In the genomic region with DNA sequence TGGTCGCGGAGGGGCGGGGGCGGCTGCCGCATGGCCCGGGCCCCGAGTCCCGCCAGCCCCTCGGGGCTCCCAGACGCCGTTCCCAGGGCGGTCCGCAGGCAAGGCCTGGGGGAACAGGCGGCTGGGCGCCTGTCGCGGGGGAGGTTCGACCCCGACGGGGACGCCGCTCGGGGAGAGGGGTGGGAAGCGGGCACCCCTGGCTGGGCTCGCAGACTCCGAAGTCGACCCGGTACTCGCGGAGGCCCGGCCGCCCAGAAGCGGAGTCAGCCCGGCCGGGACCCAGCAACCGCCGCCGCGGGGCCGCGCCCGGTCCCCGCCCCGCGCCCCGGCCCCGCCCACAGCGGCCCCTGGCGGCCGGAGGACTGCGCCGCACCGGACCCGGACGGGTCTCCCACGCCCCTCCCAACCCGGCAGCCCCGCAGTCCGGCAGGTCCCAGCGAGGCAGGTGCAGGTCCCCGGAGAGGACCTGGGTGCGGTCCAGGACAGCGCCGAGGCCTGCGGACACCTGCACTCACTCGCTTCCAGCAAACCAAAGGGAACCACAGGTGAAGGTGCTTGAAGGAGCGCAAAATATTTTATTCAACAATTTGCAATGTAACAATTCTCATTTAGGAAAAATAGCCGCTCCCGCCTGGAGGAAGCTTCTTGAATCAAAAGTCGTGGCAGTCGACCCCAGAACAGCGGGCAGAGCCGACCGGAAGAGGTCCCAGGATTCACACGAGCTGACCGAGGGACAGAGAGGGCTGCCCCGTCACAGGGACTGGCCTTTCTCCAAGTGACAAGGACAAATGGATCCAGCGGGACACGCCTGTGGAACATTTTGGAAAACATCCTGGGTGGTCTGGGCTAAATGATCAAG, we compare ENCODE assay signal across 8 cellular contexts. TPM values are rescaled to one million over a fixed set of nuclear protein-coding genes. Genes with fewer than 3 reads are reported as not detected.
DNase-seq lines count a peak whose midpoint lies in the region; ATAC-seq and TF ChIP-seq lines count a peak whose summit lies in the region.

INPP5E (minus strand) TSS at position 296 of the 859 bp plus-strand sequence. CDS start 426 bp downstream, outside the sequence.

- H3K4me1 ChIP-seq in CD8-positive, alpha-beta T cell (ENCODE audit: insufficient read depth, low read length) = peaks cover 27% of the 10 kb centered on the region
- H3K4me1 ChIP-seq in gastroesophageal sphincter (peaks cover 0 to 54% (median 21%) of the 10 kb centered on the region in 3 donors), suprapubic skin (peaks cover 35% of the 10 kb centered on the region)

- peaks cover 26% of the 10 kb centered on the region for H3K4me1 Mint-ChIP-seq in CD8-positive, alpha-beta T cell (ENCODE audit: low read depth)

- ATAC-seq in CD8-positive, alpha-beta T cell = peak; percentile 82
- ATAC-seq in GM19395 (IDR thresholded peaks at IDR 0.05; ENCODE audit: unreplicated experiment) (peak; percentile 78), gastroesophageal sphincter (peak; percentile 93)

- TF ChIP-seq EP300 in gastroesophageal sphincter (IDR thresholded peaks at IDR 0.05) (no peak), suprapubic skin (IDR thresholded peaks at IDR 0.05) (no peak)

- POLR2A ChIA-PET in CD8-positive, alpha-beta T cell (lab: Charles Lee) = no interaction called here
- POLR2A ChIA-PET in RWPE1 (lab: Yijun Ruan, JAX; ENCODE audit: low non-redundant PET) = no interaction called here

- peak; percentile 72 to 94 (median 81) for DNase-seq in CD8-positive, alpha-beta T cell
- DNase-seq in HL-60 (ENCODE audit: low read depth in 1 of 2, low spot score in 1 of 2) = peak; percentile 53 to 60
- peak; percentile 96 for DNase-seq in RWPE1 (ENCODE audit: low spot score)
- DNase-seq in activated gamma-delta T cell treated with anti-CD3 and anti-CD28 coated beads, Interleukin-2, amount 50 U/mL, for 16 hours (ENCODE audit: low read depth) = peak; percentile 78
- peak; percentile 36 for DNase-seq in occipital lobe (lab: John Stamatoyannopoulos, UW)
- no peak for DNase-seq in suprapubic skin (ENCODE audit: low spot score in 2 of 2)

- no peaks in the 10 kb centered on the region for H3K27me3 ChIP-seq in CD8-positive, alpha-beta T cell (ENCODE audit: insufficient read depth, low read length)
- H3K27me3 ChIP-seq in HL-60 (ENCODE audit: insufficient read depth, poor library complexity, severe bottlenecking) (no peaks in the 10 kb centered on the region), gastroesophageal sphincter (no peaks in the 10 kb centered on the region), suprapubic skin (no peaks in the 10 kb centered on the region)

- peak within 1 kb of the TSS; percentile 68 for H3K4me3 ChIP-seq in CD8-positive, alpha-beta T cell (ENCODE audit: low read depth, low read length)
- H3K4me3 ChIP-seq in HL-60 (replicated peaks; ENCODE audit: insufficient read depth, low read length) (peak within 1 kb of the TSS; percentile 66), gastroesophageal sphincter (peak within 1 kb of the TSS; percentile 91 to 98), suprapubic skin (peak within 1 kb of the TSS; percentile 95)

- peak within 1 kb of the TSS; percentile 37 for H3K27ac Mint-ChIP-seq in CD8-positive, alpha-beta T cell

- no peaks in the 10 kb centered on the region for H3K9me3 Mint-ChIP-seq in CD8-positive, alpha-beta T cell

- H3K9me3 ChIP-seq in CD8-positive, alpha-beta T cell (ENCODE audit: low read length) = no peaks in the 10 kb centered on the region
- H3K9me3 ChIP-seq in gastroesophageal sphincter (no peaks in the 10 kb centered on the region), suprapubic skin (no peaks in the 10 kb centered on the region)

- peaks cover 33% of the 10 kb centered on the region for H3K36me3 Mint-ChIP-seq in CD8-positive, alpha-beta T cell

- 13 to 18% methylated on average over 4 to 11 of the region's 79 CpGs for WGBS in gastroesophageal sphincter (ENCODE audit: low coverage in 1 of 2), 2 donors
- WGBS in suprapubic skin = 32% methylated on average over 15 of the region's 79 CpGs

- intact Hi-C loops in CD8-positive, alpha-beta T cell (cut with DNase I, micrococcal nuclease) = loop anchor here (1.0 to 5.0 kb wide), 6 partner anchors 29 to 288 kb away; partner anchors contain the start of genes ENTR1 (in 2 of the 2), PMPCA (in 2 of the 2), SEC16A (in 2 of the 2) and SNAPC4 (in 2 of the 2)

- peak within 1 kb of the TSS; percentile 42 for H3K27ac ChIP-seq in CD8-positive, alpha-beta T cell (ENCODE audit: low read depth, low read length)
- H3K27ac ChIP-seq in HL-60 (replicated peaks) = peak within 1 kb of the TSS; percentile 71
- H3K27ac ChIP-seq in RWPE1 = peak within 1 kb of the TSS; percentile 77
- peak within 1 kb of the TSS; percentile 37 to 87 (median 84) for H3K27ac ChIP-seq in gastroesophageal sphincter
- peak within 1 kb of the TSS; percentile 72 for H3K27ac ChIP-seq in suprapubic skin

- H3K27me3 Mint-ChIP-seq in CD8-positive, alpha-beta T cell (ENCODE audit: low read depth) = no peaks in the 10 kb centered on the region

- CTCF ChIA-PET in CD8-positive, alpha-beta T cell (lab: Charles Lee) = interaction anchor here (1.0 to 1.3 kb wide), 5 partner anchors 9 to 28 kb away, joined by 3 to 5 read pairs (median 3); no protein-coding TSS in a partner anchor
- CTCF ChIA-PET in RWPE1 (lab: Yijun Ruan, JAX) = interaction anchor here (0.6 to 1.4 kb wide), 6 partner anchors 22 to 857 kb away, joined by 3 to 4 read pairs (median 4); partner anchors contain the start of gene DNLZ

- H3K4me3 Mint-ChIP-seq in CD8-positive, alpha-beta T cell = peak within 1 kb of the TSS; percentile 83

- H3K36me3 ChIP-seq in CD8-positive, alpha-beta T cell (ENCODE audit: insufficient read depth, low read length) = peaks cover 16% of the 10 kb centered on the region
- H3K36me3 ChIP-seq in gastroesophageal sphincter (peaks cover 0 to 61% of the 10 kb centered on the region in 2 donors), suprapubic skin (peaks cover 47% of the 10 kb centered on the region)

- peak; percentile 60 for TF ChIP-seq CTCF in CD8-positive, alpha-beta T cell (IDR thresholded peaks at IDR 0.05)
- TF ChIP-seq CTCF in HL-60 (IDR thresholded peaks at IDR 0.05; ENCODE audit: insufficient read depth, low read length) (no peak), RWPE1 (conservative IDR thresholded peaks at IDR 0.05; ENCODE audit: low read depth) (peak; percentile 100), gastroesophageal sphincter (IDR thresholded peaks at IDR 0.05) (peak in 3 of 4 experiments; percentile 65 to 72 (median 67)), suprapubic skin (IDR thresholded peaks at IDR 0.05) (peak; percentile 57 to 78)

- peak; percentile 44 to 46 for TF ChIP-seq POLR2A in gastroesophageal sphincter (IDR thresholded peaks at IDR 0.05)
- TF ChIP-seq POLR2A in suprapubic skin (IDR thresholded peaks at IDR 0.05) = no peak

RNA-seq across cellular contexts. Expression of gene INPP5E, which starts in this region (rescaled TPM):
- 10 to 100 TPM; 11.4 to 12.7 TPM for total RNA-seq in CD8-positive, alpha-beta T cell
- total RNA-seq in gastroesophageal sphincter (10 to 100 TPM in 2 of 4 donors, 1 to 10 TPM in 2; 7.2 to 13.1 (median 10.0) TPM), occipital lobe (11.5 TPM), suprapubic skin (10 to 100 TPM in 3 of 4 donors, 1 to 10 TPM in 1; 9.8 to 20.3 (median 12.9) TPM)

Comparison
In these comparisons a context has a peak if more than half of its experiments do, and no peak if none do; other contexts are left out.
1. DNase-seq: peak in CD8-positive, alpha-beta T cell (7 of 7), HL-60 (2 of 2), RWPE1 (single experiment), activated gamma-delta T cell treated with anti-CD3 and anti-CD28 coated beads, Interleukin-2, amount 50 U/mL, for 16 hours (single experiment) and occipital lobe (single experiment); none in suprapubic skin (0 of 2).
2. POLR2A ChIP-seq: peak in gastroesophageal sphincter (2 of 2); none in suprapubic skin (0 of 2).
3. Peak in every context shown above with its lines, with median percentiles within 50 percentile points of each other: ATAC-seq, H3K27ac ChIP-seq and H3K4me3 ChIP-seq.